1 cellular context compared by ENCODE assay signal in the genomic region with DNA sequence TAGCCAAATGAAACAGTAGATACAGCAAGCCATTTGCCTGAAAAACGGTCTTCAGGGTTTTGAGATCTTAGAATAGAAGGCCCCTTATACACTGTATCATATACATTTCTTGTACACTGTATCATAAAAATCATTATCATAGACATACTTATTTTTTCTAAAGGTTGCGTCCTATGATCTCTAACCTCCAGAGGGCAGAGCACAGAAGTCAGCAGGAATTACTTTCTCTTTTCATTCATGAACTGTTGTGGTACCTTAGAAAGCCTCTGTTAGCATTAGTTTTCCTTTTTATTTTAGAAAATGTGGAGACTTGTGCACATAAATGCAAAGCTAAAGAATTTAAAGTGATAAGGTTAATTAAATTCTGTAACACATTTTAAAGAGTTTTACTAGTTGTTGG.
TF ChIP-seq lines count a peak whose summit lies in the region.

No MANE protein-coding gene starts in this region.

TF ChIP-seq in HepG2, 621 proteins besides CTCF, POLR2A, EP300 and RAD21 (continued from another document):
- TF ChIP-seq ZBTB33 (CRISPR knock-in tag; IDR thresholded peaks at IDR 0.05) (no peak), ZFX (CRISPR knock-in tag; IDR thresholded peaks at IDR 0.05; ENCODE audit: low read depth) (no peak), ZNF567 (CRISPR knock-in tag; IDR thresholded peaks at IDR 0.05; ENCODE audit: borderline replicate concordance) (no peak), ARNT2 (CRISPR knock-in tag; IDR thresholded peaks at IDR 0.05; ENCODE audit: low read depth) (no peak), ZNF556 (CRISPR knock-in tag; IDR thresholded peaks at IDR 0.05; ENCODE audit: borderline replicate concordance) (no peak), RNF2 (conservative IDR thresholded peaks at IDR 0.05; ENCODE audit: low read depth) (no peak), ZNF784 (CRISPR knock-in tag; IDR thresholded peaks at IDR 0.05; ENCODE audit: borderline replicate concordance) (no peak), BCL6 (CRISPR knock-in tag; IDR thresholded peaks at IDR 0.05) (no peak), PHF21A (CRISPR knock-in tag; IDR thresholded peaks at IDR 0.05) (no peak)
- TF ChIP-seq, protein P1, sequence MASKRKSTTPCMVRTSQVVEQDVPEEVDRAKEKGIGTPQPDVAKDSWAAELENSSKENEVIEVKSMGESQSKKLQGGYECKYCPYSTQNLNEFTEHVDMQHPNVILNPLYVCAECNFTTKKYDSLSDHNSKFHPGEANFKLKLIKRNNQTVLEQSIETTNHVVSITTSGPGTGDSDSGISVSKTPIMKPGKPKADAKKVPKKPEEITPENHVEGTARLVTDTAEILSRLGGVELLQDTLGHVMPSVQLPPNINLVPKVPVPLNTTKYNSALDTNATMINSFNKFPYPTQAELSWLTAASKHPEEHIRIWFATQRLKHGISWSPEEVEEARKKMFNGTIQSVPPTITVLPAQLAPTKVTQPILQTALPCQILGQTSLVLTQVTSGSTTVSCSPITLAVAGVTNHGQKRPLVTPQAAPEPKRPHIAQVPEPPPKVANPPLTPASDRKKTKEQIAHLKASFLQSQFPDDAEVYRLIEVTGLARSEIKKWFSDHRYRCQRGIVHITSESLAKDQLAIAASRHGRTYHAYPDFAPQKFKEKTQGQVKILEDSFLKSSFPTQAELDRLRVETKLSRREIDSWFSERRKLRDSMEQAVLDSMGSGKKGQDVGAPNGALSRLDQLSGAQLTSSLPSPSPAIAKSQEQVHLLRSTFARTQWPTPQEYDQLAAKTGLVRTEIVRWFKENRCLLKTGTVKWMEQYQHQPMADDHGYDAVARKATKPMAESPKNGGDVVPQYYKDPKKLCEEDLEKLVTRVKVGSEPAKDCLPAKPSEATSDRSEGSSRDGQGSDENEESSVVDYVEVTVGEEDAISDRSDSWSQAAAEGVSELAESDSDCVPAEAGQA (IDR thresholded peaks at IDR 0.05; ENCODE audit: low read depth), result no peak
- TF ChIP-seq, protein P1 (CRISPR knock-in tag; IDR thresholded peaks at IDR 0.05; ENCODE audit: borderline replicate concordance), result no peak
